ENCODE assay signal across 8 cellular contexts in the genomic region with DNA sequence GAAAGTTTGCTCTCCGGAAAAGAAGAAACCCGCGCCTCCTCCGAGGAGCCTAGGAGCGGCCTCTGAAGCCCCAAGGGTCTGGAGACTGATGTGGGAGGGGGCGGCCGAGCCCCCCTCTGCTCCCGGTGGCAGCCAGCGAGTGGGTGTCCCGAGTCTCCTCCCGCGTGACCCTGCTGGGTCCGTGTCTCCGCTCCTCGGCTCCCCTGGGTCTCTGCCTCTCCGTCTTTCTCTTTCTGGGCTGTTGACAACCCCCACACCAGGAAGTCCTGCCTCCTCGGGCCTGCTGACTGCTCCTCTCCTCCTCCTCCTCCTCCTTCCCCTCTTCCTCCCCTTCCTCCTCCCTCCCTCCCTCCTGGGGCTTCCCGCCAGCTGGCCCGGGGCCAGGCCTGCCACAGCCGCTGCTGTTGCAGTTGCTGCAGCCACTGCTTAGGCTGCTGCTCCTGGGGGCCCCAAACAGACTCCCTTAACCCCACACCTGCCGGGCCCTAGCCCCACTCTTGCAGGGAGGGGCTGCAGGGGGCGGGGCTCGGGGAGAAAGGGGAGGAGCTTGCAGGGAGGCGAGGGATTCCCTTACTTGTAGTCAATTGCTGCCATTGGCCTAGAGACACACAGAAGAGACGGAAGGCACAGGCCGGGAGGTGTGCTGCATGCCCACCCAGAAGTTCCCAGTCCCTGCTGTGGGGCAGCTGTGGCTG. TPM values are rescaled to one million over a fixed set of nuclear protein-coding genes. Genes with fewer than 3 reads are reported as not detected.
A peak's percentile ranks its signal among the peaks of the same experiment; 100 is the strongest.
DNase-seq lines count a peak whose midpoint lies in the region; ATAC-seq and TF ChIP-seq lines count a peak whose summit lies in the region.

A gene (minus strand): TSS at position 249 of the 695 bp plus-strand sequence. CDS start 1,176 bp downstream, outside the sequence.

- TF ChIP-seq POLR2A in breast epithelium (IDR thresholded peaks at IDR 0.05): peak; percentile 83

- H3K27me3 ChIP-seq in breast epithelium (no peaks in the 10 kb centered on the region), iPS-20b (ENCODE audit: insufficient read depth, low read length) (peaks cover 4% of the 10 kb centered on the region; the same call in 1 of the 2 replicates), skeletal muscle tissue (ENCODE audit: control insufficient read depth in 3 of 3, insufficient read depth in 3 of 3, low read length in 3 of 3) (no peaks in the 10 kb centered on the region)

- H3K9me3 ChIP-seq in breast epithelium (no peaks in the 10 kb centered on the region), iPS-20b (ENCODE audit: insufficient read depth, low read depth, low read length) (no peaks in the 10 kb centered on the region), skeletal muscle tissue (ENCODE audit: control insufficient read depth in 3 of 3, low read length in 3 of 3) (no peaks in the 10 kb centered on the region)

- intact Hi-C loops in breast epithelium (cut with DNase I; ENCODE audit: low total_unique reads): loop anchor here (5.0 kb wide), 1 partner anchor 208 kb away; no protein-coding TSS in a partner anchor

- DNase-seq in 8988T (peak; percentile 82), NCI-H226 (peak; percentile 88), breast epithelium (ENCODE audit: low spot score in 2 of 2) (peak; percentile 94 to 97)

- TF ChIP-seq CTCF in WI38 (IDR thresholded peaks at IDR 0.05; ENCODE audit: low read depth, low read length) (no peak), breast epithelium (IDR thresholded peaks at IDR 0.05) (no peak)

- H3K27ac ChIP-seq in breast epithelium (peak within 1 kb of the TSS; percentile 94 to 95), iPS-20b (ENCODE audit: low read length) (peak within 1 kb of the TSS; percentile 61), skeletal muscle tissue (ENCODE audit: low read depth, low read length) (peak within 1 kb of the TSS; percentile 93)

- H3K4me3 ChIP-seq in WI38 (ENCODE audit: low read depth, low read length) (peak within 1 kb of the TSS; percentile 94), breast epithelium (peak within 1 kb of the TSS; percentile 94 to 96 (median 95)), iPS-20b (ENCODE audit: low read length) (peak within 1 kb of the TSS; percentile 81), skeletal muscle tissue (ENCODE audit: low read length in 3 of 3) (peak within 1 kb of the TSS; percentile 85 to 88 (median 88))

- H3K9ac ChIP-seq in iPS-20b (ENCODE audit: low read depth, low read length) (peak within 1 kb of the TSS; percentile 76; the same call in 1 of the 2 replicates), skeletal muscle tissue (ENCODE audit: low read depth in 1 of 3, low read length in 3 of 3) (peak within 1 kb of the TSS; percentile 92 to 95 (median 93))

- no peaks in the 10 kb centered on the region for H3K36me3 ChIP-seq in breast epithelium
- no peaks in the 10 kb centered on the region for H3K36me3 ChIP-seq in iPS-20b (ENCODE audit: insufficient read depth, low read depth, low read length)
- peaks cover 3 to 7% (median 5%) of the 10 kb centered on the region in 3 donors for H3K36me3 ChIP-seq in skeletal muscle tissue (ENCODE audit: control insufficient read depth in 3 of 3, insufficient read depth in 3 of 3, low read length in 3 of 3)

- peaks cover 12% of the 10 kb centered on the region in 2 donors for H3K4me1 ChIP-seq in breast epithelium
- peaks cover 5% of the 10 kb centered on the region for H3K4me1 ChIP-seq in iPS-20b (ENCODE audit: insufficient read depth, low read length)
- peaks cover 28 to 31% (median 30%) of the 10 kb centered on the region in 3 donors for H3K4me1 ChIP-seq in skeletal muscle tissue (ENCODE audit: control insufficient read depth in 3 of 3, insufficient read depth in 3 of 3, low read length in 3 of 3)

- ATAC-seq in GM18858 (IDR thresholded peaks at IDR 0.05; ENCODE audit: unreplicated experiment): peak; percentile 36
- ATAC-seq in HG03095 (IDR thresholded peaks at IDR 0.05; ENCODE audit: unreplicated experiment): peak; percentile 52

RNA-seq across cellular contexts. Expression of the gene that starts here (rescaled TPM):
- total RNA-seq in breast epithelium: 10 to 100 TPM; 17.0 to 23.7 (median 19.7) TPM
- 13.6 TPM for total RNA-seq in skeletal muscle tissue

Comparison
In these comparisons a context has a peak if more than half of its experiments do, and no peak if none do; other contexts are left out.
1. Peak in every context shown above with its lines: DNase-seq, ATAC-seq, H3K4me3 ChIP-seq and H3K27ac ChIP-seq.